5 cellular contexts compared by ENCODE assay signal in genomic region chr16:66331441-66331964, GRCh38. TPM values are rescaled to one million over a fixed set of nuclear protein-coding genes. Genes with fewer than 3 reads are reported as not detected.
"Had no signal": no experiment of that assay in that cellular context is flagged by ENCODE, and none has a peak within 500 bp of the region (broad histone marks: within the 10 kb centered on the region; RNA-seq: fewer than 3 reads in every experiment).

No MANE protein-coding gene starts in this region.

RNA-seq across cellular contexts. Expression of gene CDH5, which starts 35.0 kb away (rescaled TPM):
- total RNA-seq: GM23248, H4, H7, HT-29 had no signal
- polyA plus RNA-seq: GM23248, IgD-negative memory B cell had no signal
